In genomic region chr4:185122681-185123345, GRCh38 we compare ENCODE assay signal across 8 cellular contexts.
A peak's percentile ranks its signal among the peaks of the same experiment; 100 is the strongest.
DNase-seq lines count a peak whose midpoint lies in the region; ATAC-seq lines count a peak whose summit lies in the region.
"Had no signal": no experiment of that assay in that cellular context is flagged by ENCODE, and none has a peak within 500 bp of the region (broad histone marks: within the 10 kb centered on the region; RNA-seq: fewer than 3 reads in every experiment).

No MANE protein-coding gene starts in this region.

- ATAC-seq in GM18868 (IDR thresholded peaks at IDR 0.05; ENCODE audit: unreplicated experiment) (peak; percentile 83), GM21717 (IDR thresholded peaks at IDR 0.05; ENCODE audit: unreplicated experiment) (peak; percentile 49), HG03432 (IDR thresholded peaks at IDR 0.05; ENCODE audit: unreplicated experiment) (peak; percentile 81), HG03097 (IDR thresholded peaks at IDR 0.05; ENCODE audit: low FRiP score, unreplicated experiment) (no peak)
- ATAC-seq: activated T-helper 17 cell treated with anti-CD3 and anti-CD28 coated beads, Interleukin-2, amount 50 U/mL, for 72 hours had no signal

- DNase-seq in astrocyte of the hippocampus (ENCODE audit: low read depth, low spot score) (peak; percentile 14), RKO (ENCODE audit: low spot score) (no peak), NCI-H1930 (lab: John Stamatoyannopoulos, UW) (no peak)
